In genomic region chr13:46614582-46614981, GRCh38 we compare ENCODE assay signal across 17 cellular contexts.
DNase-seq lines count a peak whose midpoint lies in the region; ATAC-seq and TF ChIP-seq lines count a peak whose summit lies in the region.
"Had no signal": no experiment of that assay in that cellular context is flagged by ENCODE, and none has a peak within 500 bp of the region (broad histone marks: within the 10 kb centered on the region; RNA-seq: fewer than 3 reads in every experiment).

No MANE protein-coding gene starts in this region.

- DNase-seq in DMS153 (lab: John Stamatoyannopoulos, UW) (peak; percentile 16), DMS153 treated with DMSO at 0.1 percent for 48 hours (lab: John Stamatoyannopoulos, UW; ENCODE audit: unreplicated experiment) (no peak), brain microvascular endothelial cell (peak; percentile 66), left ventricle myocardium superior (no peak)
- no peak for DNase-seq in CD8-positive, alpha-beta memory T cell
- DNase-seq: activated gamma-delta T cell treated with Interleukin-2 at 50 U/mL for 16 hours, DND-41, hypothalamus, mammary epithelial cell, NCI-H1694 treated with DMSO at 0.1 percent for 48 hours had no signal

- POLR2A ChIA-PET in CD8-positive, alpha-beta memory T cell (lab: Charles Lee) = no interaction called here

- no peak overlapping the region for H3K9ac ChIP-seq in stomach smooth muscle (ENCODE audit: low read length in 2 of 2)

- ATAC-seq in left ventricle myocardium superior (peak; percentile 26), GM18520 (IDR thresholded peaks at IDR 0.05; ENCODE audit: unreplicated experiment) (no peak), HG03196 (IDR thresholded peaks at IDR 0.05; ENCODE audit: unreplicated experiment) (no peak)
- ATAC-seq: HCT116 had no signal

- CTCF ChIA-PET in CD8-positive, alpha-beta memory T cell (lab: Charles Lee) = no interaction called here

- H3K36me3 ChIP-seq in brain microvascular endothelial cell (replicated peaks) (no peaks in the 10 kb centered on the region), stomach smooth muscle (ENCODE audit: control insufficient read depth in 2 of 2, insufficient read depth in 2 of 2, low read length in 2 of 2) (no peaks in the 10 kb centered on the region)
- no peaks in the 10 kb centered on the region for H3K36me3 ChIP-seq in CD8-positive, alpha-beta memory T cell (ENCODE audit: insufficient read depth, low read length)
- H3K36me3 ChIP-seq: suprapubic skin had no signal

- H3K27ac Mint-ChIP-seq in CD8-positive, alpha-beta memory T cell = no peak overlapping the region

- peak; percentile 58 for TF ChIP-seq CTCF in brain microvascular endothelial cell (IDR thresholded peaks at IDR 0.05; ENCODE audit: low read depth, low read length, missing control alignments)

- peaks cover 47 to 71% (median 57%) of the 10 kb centered on the region in 3 donors for H3K4me1 Mint-ChIP-seq in CD8-positive, alpha-beta memory T cell

- H3K27me3 ChIP-seq in brain microvascular endothelial cell (replicated peaks) (no peaks in the 10 kb centered on the region), stomach smooth muscle (ENCODE audit: control insufficient read depth in 1 of 2, insufficient read depth in 2 of 2, low read length in 2 of 2) (no peaks in the 10 kb centered on the region)
- H3K27me3 ChIP-seq in CD8-positive, alpha-beta memory T cell (ENCODE audit: insufficient read depth, low read length, poor library complexity, severe bottlenecking) = no peaks in the 10 kb centered on the region
- H3K27me3 ChIP-seq: suprapubic skin had no signal

- in situ Hi-C loops in brain microvascular endothelial cell (cut with HindIII; ENCODE audit: low pct_ligation_motif_present, low sequenced_read_pairs) = no loop called here

- H3K9me3 Mint-ChIP-seq in CD8-positive, alpha-beta memory T cell = no peaks in the 10 kb centered on the region

- H3K4me3 ChIP-seq in brain microvascular endothelial cell (ENCODE audit: low read depth, low read length) (no peak overlapping the region), stomach smooth muscle (ENCODE audit: low read length in 2 of 2) (no peak overlapping the region)
- H3K4me3 ChIP-seq in CD8-positive, alpha-beta memory T cell (ENCODE audit: low read length) = no peak overlapping the region
- H3K4me3 ChIP-seq: suprapubic skin had no signal

- intact Hi-C loops in left ventricle myocardium superior (cut with micrococcal nuclease) = no loop called here

- no peaks in the 10 kb centered on the region for H3K9me3 ChIP-seq in stomach smooth muscle (ENCODE audit: control insufficient read depth in 2 of 2, low read length in 2 of 2)
- H3K9me3 ChIP-seq in CD8-positive, alpha-beta memory T cell (ENCODE audit: low read length) = no peaks in the 10 kb centered on the region
- H3K9me3 ChIP-seq: suprapubic skin had no signal

- no peaks in the 10 kb centered on the region for H3K27me3 Mint-ChIP-seq in CD8-positive, alpha-beta memory T cell
- H3K27me3 Mint-ChIP-seq: progenitor cell of endocrine pancreas had no signal

- peaks cover 24% of the 10 kb centered on the region for H3K4me1 ChIP-seq in stomach smooth muscle (ENCODE audit: control insufficient read depth, insufficient read depth, low read length)
- H3K4me1 ChIP-seq in CD8-positive, alpha-beta memory T cell (ENCODE audit: insufficient read depth, low read length) = peaks cover 6% of the 10 kb centered on the region

- H3K4me3 Mint-ChIP-seq in CD8-positive, alpha-beta memory T cell = no peak overlapping the region

- H3K27ac ChIP-seq in brain microvascular endothelial cell = no peak overlapping the region
- peak overlapping the region; percentile 82 for H3K27ac ChIP-seq in stomach smooth muscle (ENCODE audit: low read length)
- H3K27ac ChIP-seq in CD8-positive, alpha-beta memory T cell (ENCODE audit: low read depth, low read length) = no peak overlapping the region
- H3K27ac ChIP-seq: 22Rv1 had no signal

- peaks cover 0 to 2% (median 0%) of the 10 kb centered on the region in 3 donors for H3K36me3 Mint-ChIP-seq in CD8-positive, alpha-beta memory T cell

Comparison
In these comparisons a context has a peak if more than half of its experiments do, and no peak if none do; other contexts are left out.
1. DNase-seq: peak in DMS153 (single experiment) and brain microvascular endothelial cell (single experiment); none in DMS153 treated with DMSO at 0.1 percent for 48 hours (single experiment), left ventricle myocardium superior (single experiment) and CD8-positive, alpha-beta memory T cell (0 of 5).